25 cellular contexts compared by ENCODE assay signal in genomic region chr4:129668092-129668491, GRCh38.
"Had no signal": no experiment of that assay in that cellular context is flagged by ENCODE, and none has a peak within 500 bp of the region (broad histone marks: within the 10 kb centered on the region; RNA-seq: fewer than 3 reads in every experiment).

No MANE protein-coding gene starts in this region.

- H3K9me3 Mint-ChIP-seq: naive thymus-derived CD8-positive, alpha-beta T cell; stimulated activated naive CD8-positive, alpha-beta T cell treated with anti-CD3 and anti-CD28 coated beads, Interleukin-15, amount 100 ng/mL, for 72 hours; type B pancreatic cell had no signal

- H3K36me3 Mint-ChIP-seq: naive thymus-derived CD8-positive, alpha-beta T cell; type B pancreatic cell had no signal

- H3K4me1 Mint-ChIP-seq: central memory CD8-positive, alpha-beta T cell; naive thymus-derived CD8-positive, alpha-beta T cell; stimulated activated naive CD8-positive, alpha-beta T cell treated with anti-CD3 and anti-CD28 coated beads, Interleukin-15, amount 100 ng/mL, for 72 hours had no signal

- H3K4me3 ChIP-seq: colonic mucosa, esophagus muscularis mucosa, gastroesophageal sphincter, heart left ventricle, hepatocyte, left lung, prostate gland, right atrium auricular region, smooth muscle cell, testis, tibial artery had no signal

- H3K4me2 ChIP-seq: hepatocyte, smooth muscle cell had no signal

- H3K79me2 ChIP-seq: hepatocyte had no signal

- H3K9me3 ChIP-seq: colonic mucosa, esophagus muscularis mucosa, gastroesophageal sphincter, left lung, prostate gland, right atrium auricular region, testis, tibial artery had no signal

- ATAC-seq: foreskin keratinocyte; gastroesophageal sphincter; heart left ventricle; left lung; naive thymus-derived CD8-positive, alpha-beta T cell; sciatic nerve; stimulated activated naive CD8-positive, alpha-beta T cell treated with anti-CD3 and anti-CD28 coated beads, Interleukin-15, amount 100 ng/mL, for 72 hours had no signal

- H3K36me3 ChIP-seq: colonic mucosa, esophagus muscularis mucosa, gastroesophageal sphincter, heart left ventricle, left lung, prostate gland, right atrium auricular region, tibial artery had no signal

- DNase-seq: colonic mucosa; dermis blood vessel endothelial cell; effector memory CD4-positive, alpha-beta T cell; foreskin keratinocyte; heart left ventricle; kidney; left lung; naive thymus-derived CD8-positive, alpha-beta T cell; stimulated activated CD4-positive, alpha-beta T cell treated with anti-CD3 and anti-CD28 coated beads, Interleukin-12 subunit alpha, Interleukin-12 subunit beta, amount 100 ng/mL, for 4 hours; stimulated activated CD4-positive, alpha-beta T cell treated with anti-CD3 and anti-CD28 coated beads, Interleukin-1b, Interleukin-23, amount 100 ng/mL, for 48 hours; stimulated activated CD4-positive, alpha-beta T cell treated with anti-CD3 and anti-CD28 coated beads, Interleukin-4, amount 100 ng/mL, for 1 hour; stimulated activated CD8-positive, alpha-beta memory T cell treated with anti-CD3 and anti-CD28 coated beads, Interleukin-4, amount 100 ng/mL, for 48 hours; stimulated activated naive CD4-positive, alpha-beta T cell; stimulated activated naive CD8-positive, alpha-beta T cell treated with anti-CD3 and anti-CD28 coated beads, Interleukin-15, amount 100 ng/mL, for 72 hours; testis; tibial artery had no signal

- H3K27me3 Mint-ChIP-seq: central memory CD8-positive, alpha-beta T cell; stimulated activated naive CD8-positive, alpha-beta T cell treated with anti-CD3 and anti-CD28 coated beads, Interleukin-15, amount 100 ng/mL, for 72 hours; type B pancreatic cell had no signal

- H3K27me3 ChIP-seq: colonic mucosa, esophagus muscularis mucosa, foreskin keratinocyte, gastroesophageal sphincter, heart left ventricle, hepatocyte, left lung, right atrium auricular region, testis, tibial artery had no signal

- H3K27ac Mint-ChIP-seq: naive thymus-derived CD8-positive, alpha-beta T cell; stimulated activated naive CD8-positive, alpha-beta T cell treated with anti-CD3 and anti-CD28 coated beads, Interleukin-15, amount 100 ng/mL, for 72 hours; type B pancreatic cell had no signal

- H2AFZ ChIP-seq: hepatocyte had no signal

- H3K4me1 ChIP-seq: colonic mucosa, esophagus muscularis mucosa, foreskin keratinocyte, gastroesophageal sphincter, heart left ventricle, left lung, prostate gland, right atrium auricular region, testis, tibial artery had no signal

- H3K27ac ChIP-seq: colonic mucosa, esophagus muscularis mucosa, foreskin keratinocyte, gastroesophageal sphincter, heart left ventricle, hepatocyte, left lung, prostate gland, right atrium auricular region, testis, tibial artery had no signal

- H3K4me3 Mint-ChIP-seq: central memory CD8-positive, alpha-beta T cell; naive thymus-derived CD8-positive, alpha-beta T cell; stimulated activated naive CD8-positive, alpha-beta T cell treated with anti-CD3 and anti-CD28 coated beads, Interleukin-15, amount 100 ng/mL, for 72 hours; type B pancreatic cell had no signal
